Comparison of ENCODE assay signal across 15 cellular contexts in genomic region chr18:9716780-9717563, GRCh38. TPM values are rescaled to one million over a fixed set of nuclear protein-coding genes. Genes with fewer than 3 reads are reported as not detected.
DNase-seq lines count a peak whose midpoint lies in the region; ATAC-seq, FAIRE-seq and TF ChIP-seq lines count a peak whose summit lies in the region.
"Had no signal": no experiment of that assay in that cellular context is flagged by ENCODE, and none has a peak within 500 bp of the region (broad histone marks: within the 10 kb centered on the region; RNA-seq: fewer than 3 reads in every experiment).

No MANE protein-coding gene starts in this region.

- no TSS peak for BruUV-seq in GM12878 (replicated peaks; lab: Mats Ljungman, UMichigan)

- DNase-seq in GM12864 (ENCODE audit: low read depth) (peak; percentile 65), GM12878 (ENCODE audit: low read depth, low spot score) (peak; percentile 35), ureter (ENCODE audit: low spot score) (no peak)
- no peak for DNase-seq in stimulated activated CD4-positive, alpha-beta T cell treated with anti-CD3 and anti-CD28 coated beads, Interleukin-12 subunit alpha, Interleukin-12 subunit beta, amount 100 ng/mL, for 4 hours
- DNase-seq: activated CD8-positive, alpha-beta memory T cell treated with anti-CD3 and anti-CD28 coated beads for 24 hours; IMR-90; mesendoderm; NCI-H1092 treated with DMSO at 0.1 percent for 48 hours; SK-N-SH had no signal

- H3K4me1 ChIP-seq in GM12878 (ENCODE audit: control insufficient read depth, insufficient read depth, low read length) = peaks cover 11% of the 10 kb centered on the region

- peaks cover 2% of the 10 kb centered on the region for H3K79me2 ChIP-seq in GM12878 (ENCODE audit: control insufficient read depth, insufficient read depth, low read length)

- H3K4me2 ChIP-seq in GM12878 (ENCODE audit: control insufficient read depth, insufficient read depth) = peak overlapping the region; percentile 5
- H3K4me2 ChIP-seq: SK-N-SH had no signal

- TF ChIP-seq EP300 in GM12878 (IDR thresholded peaks at IDR 0.05; ENCODE audit: borderline replicate concordance in 1 of 2, control insufficient read depth in 1 of 2, low read depth in 2 of 2, low read length in 2 of 2) = no peak

- SMC1A ChIA-PET in GM12878 (lab: Charles Lee; ENCODE audit: uncharacterized antibody, unreplicated experiment) = interaction anchor here (0.7 kb wide), 1 partner anchor 995 kb away, joined by 3 read pairs; no protein-coding TSS in a partner anchor

- 0 out of 2 replicates have a peak overlapping the region, but pooled peaks have one; percentile 6 for H3K27ac ChIP-seq in GM12878 (ENCODE audit: control insufficient read depth, insufficient read depth)

- no peaks in the 10 kb centered on the region for H3K27me3 ChIP-seq in GM12878 (replicated peaks in 1 of 2; ENCODE audit: control insufficient read depth in 2 of 2, insufficient read depth in 2 of 2, low read length in 1 of 2)
- H3K27me3 ChIP-seq: esophagus muscularis mucosa had no signal

- ATAC-seq in GM21390 (IDR thresholded peaks at IDR 0.05; ENCODE audit: unreplicated experiment) (peak; percentile 74), HG03571 (IDR thresholded peaks at IDR 0.05; ENCODE audit: unreplicated experiment) (peak; percentile 59), GM12878 (no peak), HG02763 (IDR thresholded peaks at IDR 0.05; ENCODE audit: unreplicated experiment) (no peak), HG02798 (IDR thresholded peaks at IDR 0.05; ENCODE audit: poor library complexity, unreplicated experiment) (no peak)

- POLR2A ChIA-PET in GM12878 (lab: Charles Lee) = no interaction called here

- no peak overlapping the region for H3K9ac ChIP-seq in GM12878 (ENCODE audit: control insufficient read depth, insufficient read depth, low read length)
- H3K9ac ChIP-seq: SK-N-SH had no signal

- in situ Hi-C loops in GM12878 (cut with MboI) = no loop called here

- RAD21 ChIA-PET in GM12878 (lab: Charles Lee; ENCODE audit: unreplicated experiment) = no interaction called here

- TF ChIP-seq CTCF in GM12864 (IDR thresholded peaks at IDR 0.05; ENCODE audit: low read depth, low read length, missing control alignments) = no peak
- TF ChIP-seq CTCF in GM12878 (IDR thresholded peaks at IDR 0.05 in 2 of 3, conservative IDR thresholded peaks at IDR 0.05 in 1 of 3; ENCODE audit: control insufficient read depth in 2 of 3, extremely low read depth in 1 of 3, insufficient read depth in 1 of 3, low read depth in 3 of 3, low read length in 3 of 3) = no peak

- H3K36me3 ChIP-seq in GM12878 (ENCODE audit: control insufficient read depth in 2 of 2, insufficient read depth in 2 of 2, low read length in 1 of 2) = no peaks in the 10 kb centered on the region
- H3K36me3 ChIP-seq: esophagus muscularis mucosa had no signal

- intact Hi-C loops in GM12878 (cut with micrococcal nuclease; ENCODE audit: unreplicated experiment) = no loop called here

- CTCF ChIA-PET in GM12878 (lab: Yijun Ruan, JAX) = interaction anchor here (1.1 kb wide), 1 partner anchor 20 kb away, joined by 3 read pairs; no protein-coding TSS in a partner anchor

- H3K9me3 ChIP-seq in GM12878 (replicated peaks; ENCODE audit: control insufficient read depth, insufficient read depth, low read length) = no peaks in the 10 kb centered on the region; the same call in 2 of the 3 replicates
- H3K9me3 ChIP-seq: esophagus muscularis mucosa, SK-N-SH had no signal

- WGBS in GM12878 (ENCODE audit: insufficient coverage, insufficient replicate concordance, low lambda C conversion rate, missing lambda C conversion rate) = 19% methylated on average over 8 of the region's 8 CpGs

- no peak for TF ChIP-seq POLR2A in GM12878 (IDR thresholded peaks at IDR 0.05; ENCODE audit: low read depth, low read length)

- H2AFZ ChIP-seq in GM12878 (ENCODE audit: control insufficient read depth, low read depth, low read length) = no peak overlapping the region

- H3K4me3 ChIP-seq in GM12864 (ENCODE audit: low read depth, low read length) (no peak overlapping the region), GM12878 (no peak overlapping the region; the same call in 1 of the 2 replicates)
- H3K4me3 ChIP-seq: esophagus muscularis mucosa had no signal

- no peaks in the 10 kb centered on the region for H4K20me1 ChIP-seq in GM12878 (ENCODE audit: control insufficient read depth, insufficient read depth)

- FAIRE-seq in GM12878 (lab: Jason Lieb, UNC) = peak; percentile 27
- FAIRE-seq: keratinocyte had no signal

- TF ChIP-seq RAD21 in GM12878 (IDR thresholded peaks at IDR 0.05; ENCODE audit: insufficient read depth, low read depth, low read length) = no peak

TF ChIP-seq in GM12878, 131 proteins besides CTCF, POLR2A, EP300 and RAD21 (continues in another document):
- TF ChIP-seq RUNX3 (IDR thresholded peaks at IDR 0.05; ENCODE audit: low read length) (peak; percentile 58; the same call in 1 of the 2 replicates), BMI1 (IDR thresholded peaks at IDR 0.05; ENCODE audit: borderline replicate concordance) (no peak), MEF2A (IDR thresholded peaks at IDR 0.05; ENCODE audit: insufficient read depth, low read depth, low read length) (peak; percentile 61; the same call in 1 of the 2 replicates), ZBTB40 (IDR thresholded peaks at IDR 0.05; ENCODE audit: borderline replicate concordance) (no peak), IKZF1 (conservative IDR thresholded peaks at IDR 0.05) (no peak), SPI1 (IDR thresholded peaks at IDR 0.05; ENCODE audit: borderline replicate concordance, insufficient read depth, low read depth, low read length) (peak; percentile 77), NRF1 (conservative IDR thresholded peaks at IDR 0.05; ENCODE audit: low read depth, low read length) (no peak)

RNA-seq across cellular contexts. Expression of gene RAB31, which starts 8.9 kb away (rescaled TPM):
- total RNA-seq in GM12878 (2013; cell fraction: nucleolus; rRNA removed) = 5.0 and 9.0 TPM in 2 replicates
- total RNA-seq in GM12878 (2014; rRNA removed) = 11.6 and 12.0 TPM in 2 replicates
- total RNA-seq in GM12878 (2014; rRNA removed; fragmentation: Illumina TruSeq; extraction: Trizol) = 12.7 TPM in 2 replicates
- total RNA-seq in GM12878 (2021) = 19.4 and 23.3 TPM in 2 replicates
- 5.2 TPM for polyA plus RNA-seq in GM12878 (2011; ENCODE audit: low read depth)
- polyA plus RNA-seq in GM12878 (2011; rRNA removed) = 0.62 and 0.80 TPM in 2 replicates
- polyA plus RNA-seq in GM12878 (2011; cell fraction: cytosol; rRNA removed) = 0.40 and 1.1 TPM in 2 replicates
- 0.13 and 1.3 TPM in 2 replicates for polyA plus RNA-seq in GM12878 (2011; cell fraction: nucleus; rRNA removed)
- polyA plus RNA-seq in GM12878 (2012) = 7.3 and 9.0 TPM in 2 replicates
- 14.8 and 17.5 TPM in 2 replicates for polyA plus RNA-seq in GM12878 (2014; fragmentation: Illumina TruSeq; extraction: Trizol)
- 1 to 10 TPM; 6.4 to 8.9 TPM for polyA plus RNA-seq in GM12878 (2014; fragmentation: Nextera tagmentation; extraction: Ambion mirVana)
- polyA plus RNA-seq in GM12878 (2014; rRNA removed) = 8.9 and 9.2 TPM in 2 replicates
- 10 to 100 TPM; 18.1 to 21.3 TPM for polyA plus RNA-seq in GM12878 (2016; fragmentation: Nextera tagmentation; extraction: Ambion mirVana)
- polyA minus RNA-seq in GM12878 (2011; rRNA and poly(A)+ RNA removed) = 0.26 and 3.0 TPM in 2 replicates
- polyA minus RNA-seq in GM12878 (2011; cell fraction: cytosol; rRNA and poly(A)+ RNA removed) = 1.7 TPM in 1 of 2 replicates, not detected in the other
- 0.60 and 4.4 TPM in 2 replicates for polyA minus RNA-seq in GM12878 (2011; cell fraction: nucleus; rRNA and poly(A)+ RNA removed)
- total RNA-seq in ureter = 46.0 TPM

Comparison
In these comparisons a context has a peak if more than half of its experiments do, and no peak if none do; other contexts are left out.
1. DNase-seq: peak in GM12864 (single experiment) and GM12878 (single experiment); none in stimulated activated CD4-positive, alpha-beta T cell treated with anti-CD3 and anti-CD28 coated beads, Interleukin-12 subunit alpha, Interleukin-12 subunit beta, amount 100 ng/mL, for 4 hours (single experiment) and ureter (single experiment).
2. ATAC-seq: peak in GM21390 (single experiment) and HG03571 (single experiment); none in GM12878 (single experiment), HG02763 (single experiment) and HG02798 (single experiment).